ENCODE assay signal across 26 cellular contexts in genomic region chr7:82375713-82376112, GRCh38.
DNase-seq lines count a peak whose midpoint lies in the region; ATAC-seq and TF ChIP-seq lines count a peak whose summit lies in the region.
"Had no signal": no experiment of that assay in that cellular context is flagged by ENCODE, and none has a peak within 500 bp of the region (broad histone marks: within the 10 kb centered on the region; RNA-seq: fewer than 3 reads in every experiment).

No MANE protein-coding gene starts in this region.

- H3K9ac ChIP-seq in colonic mucosa (ENCODE audit: low read depth in 2 of 2, low read length in 2 of 2), result no peak overlapping the region

- ATAC-seq in aorta (ENCODE audit: low FRiP score), result no peak
- ATAC-seq: activated CD8-positive, alpha-beta memory T cell treated with anti-CD3 and anti-CD28 coated beads, Interleukin-2, amount 10 ng/mL, durations not matched to agents 7 days and 5 days; esophagus mucosa; foreskin keratinocyte; left lobe of liver; T-helper 17 cell; upper lobe of right lung had no signal

- H3K4me1 ChIP-seq in aorta (ENCODE audit: control insufficient read depth in 1 of 2, insufficient read depth in 2 of 2, low read length in 2 of 2), result peaks cover 0 to 3% of the 10 kb centered on the region in 2 donors
- no peaks in the 10 kb centered on the region for H3K4me1 ChIP-seq in colonic mucosa
- H3K4me1 ChIP-seq: foreskin keratinocyte, upper lobe of right lung had no signal

- H3K27me3 Mint-ChIP-seq in glutamatergic neuron (ENCODE audit: unreplicated experiment), result peaks cover 5% of the 10 kb centered on the region
- H3K27me3 Mint-ChIP-seq: activated CD4-positive, alpha-beta T cell treated with anti-CD3 and anti-CD28 coated beads, Interleukin-2, amount 10 ng/mL, durations not matched to agents 7 days and 5 days; activated CD8-positive, alpha-beta memory T cell treated with anti-CD3 and anti-CD28 coated beads, Interleukin-2, amount 10 ng/mL, durations not matched to agents 7 days and 5 days; CD4-positive, alpha-beta memory T cell; progenitor cell of endocrine pancreas; T-helper 17 cell had no signal

- 57 to 69% methylated on average over 3 of the region's 3 CpGs for WGBS in aorta, 2 donors

- peaks cover 21% of the 10 kb centered on the region for H3K9me3 Mint-ChIP-seq in glutamatergic neuron (ENCODE audit: unreplicated experiment)
- H3K9me3 Mint-ChIP-seq: activated CD4-positive, alpha-beta T cell treated with anti-CD3 and anti-CD28 coated beads, Interleukin-2, amount 10 ng/mL, durations not matched to agents 7 days and 5 days; activated naive CD4-positive, alpha-beta T cell treated with anti-CD3 and anti-CD28 coated beads for 36 hours; H9 had no signal

- H3K27me3 ChIP-seq in aorta (ENCODE audit: control insufficient read depth in 1 of 2, insufficient read depth in 2 of 2, low read length in 1 of 2) (no peaks in the 10 kb centered on the region), colonic mucosa (no peaks in the 10 kb centered on the region)
- H3K27me3 ChIP-seq: foreskin keratinocyte, upper lobe of right lung had no signal

- peak overlapping the region; percentile 90 for H3K27ac Mint-ChIP-seq in glutamatergic neuron (ENCODE audit: unreplicated experiment)
- H3K27ac Mint-ChIP-seq: activated CD4-positive, alpha-beta T cell treated with anti-CD3 and anti-CD28 coated beads, Interleukin-2, amount 10 ng/mL, durations not matched to agents 7 days and 5 days; activated CD8-positive, alpha-beta memory T cell treated with anti-CD3 and anti-CD28 coated beads, Interleukin-2, amount 10 ng/mL, durations not matched to agents 7 days and 5 days; activated naive CD4-positive, alpha-beta T cell treated with anti-CD3 and anti-CD28 coated beads for 36 hours; CD4-positive, alpha-beta memory T cell; progenitor cell of endocrine pancreas; T-helper 17 cell had no signal

- H3K4me3 Mint-ChIP-seq in glutamatergic neuron (ENCODE audit: unreplicated experiment), result peak overlapping the region; percentile 79
- H3K4me3 Mint-ChIP-seq: activated CD4-positive, alpha-beta T cell treated with anti-CD3 and anti-CD28 coated beads, Interleukin-2, amount 10 ng/mL, durations not matched to agents 7 days and 5 days; activated CD8-positive, alpha-beta memory T cell treated with anti-CD3 and anti-CD28 coated beads, Interleukin-2, amount 10 ng/mL, durations not matched to agents 7 days and 5 days; activated naive CD4-positive, alpha-beta T cell treated with anti-CD3 and anti-CD28 coated beads for 36 hours; CD4-positive, alpha-beta memory T cell; H9; T-helper 17 cell had no signal

- intact Hi-C loops in aorta (cut with DNase I) (no loop called here), colonic mucosa (cut with DNase I) (no loop called here)

- no peaks in the 10 kb centered on the region for H3K36me3 ChIP-seq in aorta (ENCODE audit: control insufficient read depth in 1 of 2, insufficient read depth in 2 of 2, low read length in 1 of 2)
- H3K36me3 ChIP-seq in colonic mucosa, result no peaks in the 10 kb centered on the region
- H3K36me3 ChIP-seq: upper lobe of right lung had no signal

- TF ChIP-seq CTCF in glutamatergic neuron (IDR thresholded peaks at IDR 0.05; ENCODE audit: partially characterized antibody, unreplicated experiment), result no peak
- TF ChIP-seq CTCF in colonic mucosa (IDR thresholded peaks at IDR 0.05), result no peak

- H3K27ac ChIP-seq in aorta (ENCODE audit: low read depth in 1 of 2, low read length in 2 of 2) (no peak overlapping the region), colonic mucosa (no peak overlapping the region)
- H3K27ac ChIP-seq: foreskin keratinocyte, RWPE1, upper lobe of right lung had no signal

- DNase-seq in DMS153 treated with DMSO at 0.1 percent for 48 hours (lab: John Stamatoyannopoulos, UW; ENCODE audit: unreplicated experiment), result peak; percentile 67
- peak; percentile 54 for DNase-seq in NCI-H1105 (lab: John Stamatoyannopoulos, UW)
- peak; percentile 73 for DNase-seq in NCI-H2171 treated with DMSO at 0.1 percent for 48 hours (lab: John Stamatoyannopoulos, UW)
- peak; percentile 59 for DNase-seq in glutamatergic neuron
- DNase-seq in aorta, result no peak
- DNase-seq in NCI-H2196 (lab: John Stamatoyannopoulos, UW; ENCODE audit: unreplicated experiment), result no peak
- DNase-seq in UCSD-AML1 (lab: John Stamatoyannopoulos, UW; ENCODE audit: unreplicated experiment), result no peak
- no peak for DNase-seq in colonic mucosa
- DNase-seq: activated CD4-positive, alpha-beta T cell treated with anti-CD3 and anti-CD28 coated beads, Interleukin-2, amount 10 ng/mL, durations not matched to agents 7 days and 5 days; activated CD8-positive, alpha-beta memory T cell treated with anti-CD3 and anti-CD28 coated beads, Interleukin-2, amount 10 ng/mL, durations not matched to agents 7 days and 5 days; activated naive CD4-positive, alpha-beta T cell treated with anti-CD3 and anti-CD28 coated beads for 36 hours; amniotic stem cell; CD4-positive, alpha-beta memory T cell; DND-41; effector memory CD4-positive, alpha-beta T cell; foreskin keratinocyte; H9; Karpas-422; mesenchymal stem cell; NCI-H345; T-helper 17 cell; upper lobe of right lung had no signal

- H3K9me3 ChIP-seq in aorta (ENCODE audit: control insufficient read depth, low read length) (no peaks in the 10 kb centered on the region), colonic mucosa (no peaks in the 10 kb centered on the region)
- H3K9me3 ChIP-seq: upper lobe of right lung had no signal

- no peaks in the 10 kb centered on the region for H3K36me3 Mint-ChIP-seq in glutamatergic neuron (ENCODE audit: unreplicated experiment)
- H3K36me3 Mint-ChIP-seq: activated CD8-positive, alpha-beta memory T cell treated with anti-CD3 and anti-CD28 coated beads, Interleukin-2, amount 10 ng/mL, durations not matched to agents 7 days and 5 days; CD4-positive, alpha-beta memory T cell had no signal

- peaks cover 52% of the 10 kb centered on the region for H3K4me1 Mint-ChIP-seq in glutamatergic neuron (ENCODE audit: low read depth, unreplicated experiment)
- H3K4me1 Mint-ChIP-seq: activated CD4-positive, alpha-beta T cell treated with anti-CD3 and anti-CD28 coated beads, Interleukin-2, amount 10 ng/mL, durations not matched to agents 7 days and 5 days; activated CD8-positive, alpha-beta memory T cell treated with anti-CD3 and anti-CD28 coated beads, Interleukin-2, amount 10 ng/mL, durations not matched to agents 7 days and 5 days; CD4-positive, alpha-beta memory T cell; T-helper 17 cell had no signal

- H3K4me3 ChIP-seq in aorta (ENCODE audit: low read length in 2 of 2), result no peak overlapping the region
- H3K4me3 ChIP-seq in colonic mucosa, result no peak overlapping the region
- H3K4me3 ChIP-seq: upper lobe of right lung had no signal

Comparison
In these comparisons a context has a peak if more than half of its experiments do, and no peak if none do; other contexts are left out.
1. DNase-seq: peak in DMS153 treated with DMSO at 0.1 percent for 48 hours (single experiment), NCI-H1105 (single experiment), NCI-H2171 treated with DMSO at 0.1 percent for 48 hours (single experiment) and glutamatergic neuron (single experiment); none in aorta (0 of 2), NCI-H2196 (single experiment), UCSD-AML1 (single experiment) and colonic mucosa (single experiment).